Comparison of ENCODE assay signal across 1 cellular context in the genomic region with DNA sequence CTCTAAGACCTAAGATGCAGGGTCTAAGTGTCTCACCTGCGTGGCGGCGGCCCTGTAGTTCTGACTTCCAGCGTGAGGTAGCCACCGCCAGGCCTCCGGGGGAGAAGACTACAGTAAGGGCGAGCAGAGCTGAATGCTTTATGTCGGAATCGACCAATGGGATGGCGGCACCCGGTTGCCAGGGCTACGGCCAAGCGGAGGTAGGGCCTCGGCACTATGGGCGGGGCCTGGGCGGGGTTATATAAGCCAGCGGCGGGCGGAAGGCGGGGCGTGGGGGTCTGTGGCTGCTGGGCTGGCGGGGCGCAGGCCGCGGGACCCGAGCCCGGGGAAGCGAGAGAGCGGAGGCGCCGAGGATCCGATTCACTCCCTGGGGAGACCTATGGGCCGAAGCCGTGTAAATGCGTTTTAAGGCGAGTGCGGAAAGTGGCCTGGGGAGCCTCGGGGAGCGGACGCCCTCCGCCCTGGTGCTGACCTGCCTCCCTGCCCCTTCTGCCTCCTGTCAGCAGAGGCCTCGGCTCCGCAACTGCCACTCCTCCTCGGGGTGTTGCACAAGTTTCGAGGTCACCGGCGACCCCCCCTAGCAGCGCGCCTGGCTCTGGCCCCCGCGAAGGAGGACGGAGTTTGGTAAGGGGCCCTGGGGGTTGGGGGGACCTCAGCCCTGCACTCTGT.
TF ChIP-seq lines count a peak whose summit lies in the region.

TSS of gene AZIN2 (plus strand) at position 269 of the 669 bp plus-strand sequence. CDS start 1,097 bp downstream, outside the sequence.

TF ChIP-seq in HepG2, 621 proteins besides CTCF, POLR2A, EP300 and RAD21 (continued from another document and continues in another):
- no peak for TF ChIP-seq TERF1 (CRISPR knock-in tag; IDR thresholded peaks at IDR 0.05)
- TF ChIP-seq TCF7L2 (IDR thresholded peaks at IDR 0.05; ENCODE audit: low read depth, low read length), result no peak
- TF ChIP-seq CEBPG (CRISPR knock-in tag; IDR thresholded peaks at IDR 0.05), result 0 out of 2 replicates have a peak, but pooled peaks have one; percentile 56
- TF ChIP-seq RFX5 (IDR thresholded peaks at IDR 0.05; ENCODE audit: low read depth, low read length), result peak; percentile 22; the same call in 1 of the 2 replicates
- TF ChIP-seq U2AF2 (IDR thresholded peaks at IDR 0.05; ENCODE audit: low read depth, low read length), result peak; percentile 93; the same call in 1 of the 2 replicates
- TF ChIP-seq RORA (CRISPR knock-in tag; IDR thresholded peaks at IDR 0.05), result no peak
- TF ChIP-seq, protein P1, sequence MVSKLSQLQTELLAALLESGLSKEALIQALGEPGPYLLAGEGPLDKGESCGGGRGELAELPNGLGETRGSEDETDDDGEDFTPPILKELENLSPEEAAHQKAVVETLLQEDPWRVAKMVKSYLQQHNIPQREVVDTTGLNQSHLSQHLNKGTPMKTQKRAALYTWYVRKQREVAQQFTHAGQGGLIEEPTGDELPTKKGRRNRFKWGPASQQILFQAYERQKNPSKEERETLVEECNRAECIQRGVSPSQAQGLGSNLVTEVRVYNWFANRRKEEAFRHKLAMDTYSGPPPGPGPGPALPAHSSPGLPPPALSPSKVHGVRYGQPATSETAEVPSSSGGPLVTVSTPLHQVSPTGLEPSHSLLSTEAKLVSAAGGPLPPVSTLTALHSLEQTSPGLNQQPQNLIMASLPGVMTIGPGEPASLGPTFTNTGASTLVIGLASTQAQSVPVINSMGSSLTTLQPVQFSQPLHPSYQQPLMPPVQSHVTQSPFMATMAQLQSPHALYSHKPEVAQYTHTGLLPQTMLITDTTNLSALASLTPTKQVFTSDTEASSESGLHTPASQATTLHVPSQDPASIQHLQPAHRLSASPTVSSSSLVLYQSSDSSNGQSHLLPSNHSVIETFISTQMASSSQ (IDR thresholded peaks at IDR 0.05; ENCODE audit: low read depth), result no peak
- TF ChIP-seq, protein P1 (CRISPR knock-in tag; IDR thresholded peaks at IDR 0.05; ENCODE audit: borderline replicate concordance), result peak; percentile 35; the same call in 1 of the 2 replicates
- TF ChIP-seq ZNF563 (CRISPR knock-in tag; IDR thresholded peaks at IDR 0.05), result 0 out of 2 replicates have a peak, but pooled peaks have one; percentile 37
- TF ChIP-seq POLR2AphosphoS5 (IDR thresholded peaks at IDR 0.05; ENCODE audit: low read depth, low read length), result peak; percentile 69
- 0 out of 2 replicates have a peak, but pooled peaks have one; percentile 16 for TF ChIP-seq ZNF446 (CRISPR knock-in tag; IDR thresholded peaks at IDR 0.05)
- 0 out of 2 replicates have a peak, but pooled peaks have one; percentile 25 for TF ChIP-seq GATA4 (IDR thresholded peaks at IDR 0.05; ENCODE audit: borderline replicate concordance, low read depth)
- peak; percentile 86 for TF ChIP-seq SAP130 (CRISPR knock-in tag; IDR thresholded peaks at IDR 0.05; ENCODE audit: low read depth)
- TF ChIP-seq MAZ (IDR thresholded peaks at IDR 0.05; ENCODE audit: borderline replicate concordance, low read depth, low read length), result 0 out of 2 replicates have a peak, but pooled peaks have one; percentile 22
- TF ChIP-seq MAZ (CRISPR knock-in tag; IDR thresholded peaks at IDR 0.05; ENCODE audit: low read depth), result peak; percentile 75
- TF ChIP-seq RFX1 (IDR thresholded peaks at IDR 0.05), result peak; percentile 91
- TF ChIP-seq, protein P2, sequence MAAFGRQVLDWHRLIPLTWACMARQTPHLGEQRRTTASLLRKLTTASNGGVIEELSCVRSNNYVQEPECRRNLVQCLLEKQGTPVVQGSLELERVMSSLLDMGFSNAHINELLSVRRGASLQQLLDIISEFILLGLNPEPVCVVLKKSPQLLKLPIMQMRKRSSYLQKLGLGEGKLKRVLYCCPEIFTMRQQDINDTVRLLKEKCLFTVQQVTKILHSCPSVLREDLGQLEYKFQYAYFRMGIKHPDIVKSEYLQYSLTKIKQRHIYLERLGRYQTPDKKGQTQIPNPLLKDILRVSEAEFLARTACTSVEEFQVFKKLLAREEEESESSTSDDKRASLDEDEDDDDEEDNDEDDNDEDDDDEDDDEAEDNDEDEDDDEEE (CRISPR knock-in tag; IDR thresholded peaks at IDR 0.05), result peak; percentile 81; the same call in 1 of the 2 replicates
- 0 out of 2 replicates have a peak, but pooled peaks have one; percentile 57 for TF ChIP-seq PHF20 (CRISPR knock-in tag; IDR thresholded peaks at IDR 0.05)
- peak; percentile 85 for TF ChIP-seq NFYB (CRISPR knock-in tag; IDR thresholded peaks at IDR 0.05)
- TF ChIP-seq PHF8 (CRISPR knock-in tag; IDR thresholded peaks at IDR 0.05), result peak; percentile 77; the same call in 1 of the 2 replicates
- no peak for TF ChIP-seq FOSL2 (CRISPR knock-in tag; IDR thresholded peaks at IDR 0.05)
- peak; percentile 100 for TF ChIP-seq HMGXB3 (CRISPR knock-in tag; IDR thresholded peaks at IDR 0.05; ENCODE audit: borderline replicate concordance)
- TF ChIP-seq SNRNP70 (IDR thresholded peaks at IDR 0.05; ENCODE audit: low read depth, low read length), result no peak
- TF ChIP-seq DRAP1 (CRISPR knock-in tag; IDR thresholded peaks at IDR 0.05), result peak; percentile 99
- peak; percentile 88 for TF ChIP-seq NFYC (CRISPR knock-in tag; IDR thresholded peaks at IDR 0.05)
- TF ChIP-seq, protein P3, sequence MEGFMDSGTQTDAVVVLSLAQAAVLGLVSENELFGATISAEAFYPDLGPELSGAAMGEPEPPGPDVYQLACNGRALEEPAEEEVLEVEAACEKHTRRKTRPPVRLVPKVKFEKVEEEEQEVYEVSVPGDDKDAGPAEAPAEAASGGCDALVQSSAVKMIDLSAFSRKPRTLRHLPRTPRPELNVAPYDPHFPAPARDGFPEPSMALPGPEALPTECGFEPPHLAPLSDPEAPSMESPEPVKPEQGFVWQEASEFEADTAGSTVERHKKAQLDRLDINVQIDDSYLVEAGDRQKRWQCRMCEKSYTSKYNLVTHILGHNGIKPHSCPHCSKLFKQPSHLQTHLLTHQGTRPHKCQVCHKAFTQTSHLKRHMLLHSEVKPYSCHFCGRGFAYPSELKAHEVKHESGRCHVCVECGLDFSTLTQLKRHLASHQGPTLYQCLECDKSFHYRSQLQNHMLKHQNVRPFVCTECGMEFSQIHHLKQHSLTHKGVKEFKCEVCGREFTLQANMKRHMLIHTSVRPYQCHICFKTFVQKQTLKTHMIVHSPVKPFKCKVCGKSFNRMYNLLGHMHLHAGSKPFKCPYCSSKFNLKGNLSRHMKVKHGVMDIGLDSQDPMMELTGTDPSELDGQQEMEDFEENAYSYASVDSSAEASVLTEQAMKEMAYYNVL (CRISPR knock-in tag; IDR thresholded peaks at IDR 0.05; ENCODE audit: borderline replicate concordance), result 0 out of 2 replicates have a peak, but pooled peaks have one; percentile 23
- TF ChIP-seq, protein P4, sequence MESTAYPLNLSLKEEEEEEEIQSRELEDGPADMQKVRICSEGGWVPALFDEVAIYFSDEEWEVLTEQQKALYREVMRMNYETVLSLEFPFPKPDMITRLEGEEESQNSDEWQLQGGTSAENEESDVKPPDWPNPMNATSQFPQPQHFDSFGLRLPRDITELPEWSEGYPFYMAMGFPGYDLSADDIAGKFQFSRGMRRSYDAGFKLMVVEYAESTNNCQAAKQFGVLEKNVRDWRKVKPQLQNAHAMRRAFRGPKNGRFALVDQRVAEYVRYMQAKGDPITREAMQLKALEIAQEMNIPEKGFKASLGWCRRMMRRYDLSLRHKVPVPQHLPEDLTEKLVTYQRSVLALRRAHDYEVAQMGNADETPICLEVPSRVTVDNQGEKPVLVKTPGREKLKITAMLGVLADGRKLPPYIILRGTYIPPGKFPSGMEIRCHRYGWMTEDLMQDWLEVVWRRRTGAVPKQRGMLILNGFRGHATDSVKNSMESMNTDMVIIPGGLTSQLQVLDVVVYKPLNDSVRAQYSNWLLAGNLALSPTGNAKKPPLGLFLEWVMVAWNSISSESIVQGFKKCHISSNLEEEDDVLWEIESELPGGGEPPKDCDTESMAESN (CRISPR knock-in tag; conservative IDR thresholded peaks at IDR 0.05), result no peak
- TF ChIP-seq TAF1 (CRISPR knock-in tag; IDR thresholded peaks at IDR 0.05), result peak; percentile 70
- TF ChIP-seq FOXC1 (CRISPR knock-in tag; IDR thresholded peaks at IDR 0.05; ENCODE audit: borderline replicate concordance), result 0 out of 2 replicates have a peak, but pooled peaks have one; percentile 51
- TF ChIP-seq, protein P5, sequence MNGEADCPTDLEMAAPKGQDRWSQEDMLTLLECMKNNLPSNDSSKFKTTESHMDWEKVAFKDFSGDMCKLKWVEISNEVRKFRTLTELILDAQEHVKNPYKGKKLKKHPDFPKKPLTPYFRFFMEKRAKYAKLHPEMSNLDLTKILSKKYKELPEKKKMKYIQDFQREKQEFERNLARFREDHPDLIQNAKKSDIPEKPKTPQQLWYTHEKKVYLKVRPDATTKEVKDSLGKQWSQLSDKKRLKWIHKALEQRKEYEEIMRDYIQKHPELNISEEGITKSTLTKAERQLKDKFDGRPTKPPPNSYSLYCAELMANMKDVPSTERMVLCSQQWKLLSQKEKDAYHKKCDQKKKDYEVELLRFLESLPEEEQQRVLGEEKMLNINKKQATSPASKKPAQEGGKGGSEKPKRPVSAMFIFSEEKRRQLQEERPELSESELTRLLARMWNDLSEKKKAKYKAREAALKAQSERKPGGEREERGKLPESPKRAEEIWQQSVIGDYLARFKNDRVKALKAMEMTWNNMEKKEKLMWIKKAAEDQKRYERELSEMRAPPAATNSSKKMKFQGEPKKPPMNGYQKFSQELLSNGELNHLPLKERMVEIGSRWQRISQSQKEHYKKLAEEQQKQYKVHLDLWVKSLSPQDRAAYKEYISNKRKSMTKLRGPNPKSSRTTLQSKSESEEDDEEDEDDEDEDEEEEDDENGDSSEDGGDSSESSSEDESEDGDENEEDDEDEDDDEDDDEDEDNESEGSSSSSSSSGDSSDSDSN (CRISPR knock-in tag; IDR thresholded peaks at IDR 0.05), result peak; percentile 49; the same call in 1 of the 2 replicates
- TF ChIP-seq JUNB (CRISPR knock-in tag; IDR thresholded peaks at IDR 0.05; ENCODE audit: borderline replicate concordance), result no peak
- TF ChIP-seq ZNF777 (CRISPR knock-in tag; IDR thresholded peaks at IDR 0.05), result 0 out of 2 replicates have a peak, but pooled peaks have one; percentile 40
- TF ChIP-seq, protein P6, sequence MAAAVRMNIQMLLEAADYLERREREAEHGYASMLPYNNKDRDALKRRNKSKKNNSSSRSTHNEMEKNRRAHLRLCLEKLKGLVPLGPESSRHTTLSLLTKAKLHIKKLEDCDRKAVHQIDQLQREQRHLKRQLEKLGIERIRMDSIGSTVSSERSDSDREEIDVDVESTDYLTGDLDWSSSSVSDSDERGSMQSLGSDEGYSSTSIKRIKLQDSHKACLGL (CRISPR knock-in tag; IDR thresholded peaks at IDR 0.05), result peak; percentile 64; the same call in 1 of the 2 replicates
- TF ChIP-seq ZNF691 (CRISPR knock-in tag; IDR thresholded peaks at IDR 0.05; ENCODE audit: borderline replicate concordance, low read depth), result peak; percentile 68; the same call in 1 of the 2 replicates
